Comparison of ENCODE assay signal across 13 cellular contexts in genomic region chr9:84789463-84789830, GRCh38.
DNase-seq lines count a peak whose midpoint lies in the region; ATAC-seq and TF ChIP-seq lines count a peak whose summit lies in the region.
"Had no signal": no experiment of that assay in that cellular context is flagged by ENCODE, and none has a peak within 500 bp of the region (broad histone marks: within the 10 kb centered on the region; RNA-seq: fewer than 3 reads in every experiment).

No MANE protein-coding gene starts in this region.

- peak overlapping the region; percentile 11 for H3K4me2 ChIP-seq in trophoblast cell (ENCODE audit: low read length)

- no CpG with 5 or more reads among the region's 5 CpGs for WGBS in trophoblast cell (ENCODE audit: extremely low coverage, insufficient coverage, insufficient read length)

- in situ Hi-C loops in brain microvascular endothelial cell (cut with HindIII; ENCODE audit: low pct_ligation_motif_present, low sequenced_read_pairs): no loop called here

- DNase-seq in SIG-M5 treated with dmso at 0.1 percent for 504 hours (lab: John Stamatoyannopoulos, UW; ENCODE audit: unreplicated experiment): peak; percentile 6
- DNase-seq in SIG-M5 (lab: John Stamatoyannopoulos, UW): no peak
- DNase-seq in islet precursor cell: peak; percentile 56
- peak; percentile 70 to 90 for DNase-seq in trophoblast cell
- no peak for DNase-seq in brain microvascular endothelial cell
- DNase-seq in NCI-H345 treated with DMSO at 0.1 percent for 48 hours (lab: John Stamatoyannopoulos, UW; ENCODE audit: unreplicated experiment): no peak
- DNase-seq: Caco-2; CD8-positive, alpha-beta memory T cell had no signal

- no peak overlapping the region for H3K9ac ChIP-seq in trophoblast cell (ENCODE audit: low read length)

- no peak overlapping the region for H3K14ac ChIP-seq in trophoblast cell (ENCODE audit: low read length)

- H3K27me3 ChIP-seq in trophoblast cell (ENCODE audit: insufficient read depth, low read length): no peaks in the 10 kb centered on the region
- H3K27me3 ChIP-seq in brain microvascular endothelial cell (replicated peaks): no peaks in the 10 kb centered on the region

- no peak overlapping the region for H3K18ac ChIP-seq in trophoblast cell (ENCODE audit: low read length)

- no peak overlapping the region for H4K12ac ChIP-seq in trophoblast cell (ENCODE audit: low read depth, low read length)

- H2BK5ac ChIP-seq in trophoblast cell (ENCODE audit: low read depth, low read length, poor library complexity): no peak overlapping the region

- H2BK120ac ChIP-seq in trophoblast cell (ENCODE audit: insufficient read depth, low read length, poor library complexity): peak overlapping the region; percentile 14

- H3K4me3 ChIP-seq in trophoblast cell (ENCODE audit: low read depth, low read length) (no peak overlapping the region), brain microvascular endothelial cell (ENCODE audit: low read depth, low read length) (no peak overlapping the region)

- no peaks in the 10 kb centered on the region for H3K79me2 ChIP-seq in trophoblast cell (ENCODE audit: control insufficient read depth, insufficient read depth, low read length, poor library complexity)

- no peak for TF ChIP-seq CTCF in VCaP (conservative IDR thresholded peaks at IDR 0.05)
- no peak for TF ChIP-seq CTCF in brain microvascular endothelial cell (IDR thresholded peaks at IDR 0.05; ENCODE audit: low read depth, low read length, missing control alignments)

- no peaks in the 10 kb centered on the region for H3K36me3 ChIP-seq in trophoblast cell (ENCODE audit: control insufficient read depth in 1 of 2, insufficient read depth in 2 of 2, low read length in 2 of 2)
- no peaks in the 10 kb centered on the region for H3K36me3 ChIP-seq in brain microvascular endothelial cell (replicated peaks)

- no peaks in the 10 kb centered on the region for H3K9me3 ChIP-seq in trophoblast cell (ENCODE audit: insufficient read depth, low read depth, low read length)
- H3K9me3 ChIP-seq: Caco-2 had no signal

- ATAC-seq in GM19324 (IDR thresholded peaks at IDR 0.05; ENCODE audit: low FRiP score, unreplicated experiment): no peak
- ATAC-seq: HCT116 had no signal

- no peak overlapping the region for H4K91ac ChIP-seq in trophoblast cell (ENCODE audit: low read depth, low read length)

- no peak overlapping the region for H2AK5ac ChIP-seq in trophoblast cell (ENCODE audit: low read length)

- H3K79me1 ChIP-seq in trophoblast cell (ENCODE audit: low read length): no peaks in the 10 kb centered on the region

- H3K27ac ChIP-seq in VCaP: peak overlapping the region; percentile 34; the same call in 1 of the 2 replicates
- peak overlapping the region; percentile 30 for H3K27ac ChIP-seq in trophoblast cell (ENCODE audit: low read depth, low read length)
- no peak overlapping the region for H3K27ac ChIP-seq in brain microvascular endothelial cell
- H3K27ac ChIP-seq: 22Rv1, HL-60 had no signal

- no peak overlapping the region for H2BK12ac ChIP-seq in trophoblast cell (ENCODE audit: low read length)

- H3K23ac ChIP-seq in trophoblast cell (ENCODE audit: low read length): no peak overlapping the region

- no peak overlapping the region for H3K4ac ChIP-seq in trophoblast cell (ENCODE audit: low read depth, low read length)

- H2AFZ ChIP-seq in trophoblast cell (ENCODE audit: insufficient read depth, low read length, poor library complexity): no peak overlapping the region

- H3K4me1 ChIP-seq in trophoblast cell (ENCODE audit: control insufficient read depth in 1 of 2, insufficient read depth in 2 of 2, low read length in 2 of 2): peaks cover 7 to 10% of the 10 kb centered on the region in 2 experiments
- H3K4me1 ChIP-seq: Caco-2 had no signal

- no peak overlapping the region for H4K8ac ChIP-seq in trophoblast cell (ENCODE audit: low read depth, low read length)

Comparison
In these comparisons a context has a peak if more than half of its experiments do, and no peak if none do; other contexts are left out.
1. DNase-seq: peak in SIG-M5 treated with dmso at 0.1 percent for 504 hours (single experiment), islet precursor cell (single experiment) and trophoblast cell (2 of 2); none in SIG-M5 (single experiment), brain microvascular endothelial cell (single experiment) and NCI-H345 treated with DMSO at 0.1 percent for 48 hours (single experiment).